12 cellular contexts compared by ENCODE assay signal in the genomic region with DNA sequence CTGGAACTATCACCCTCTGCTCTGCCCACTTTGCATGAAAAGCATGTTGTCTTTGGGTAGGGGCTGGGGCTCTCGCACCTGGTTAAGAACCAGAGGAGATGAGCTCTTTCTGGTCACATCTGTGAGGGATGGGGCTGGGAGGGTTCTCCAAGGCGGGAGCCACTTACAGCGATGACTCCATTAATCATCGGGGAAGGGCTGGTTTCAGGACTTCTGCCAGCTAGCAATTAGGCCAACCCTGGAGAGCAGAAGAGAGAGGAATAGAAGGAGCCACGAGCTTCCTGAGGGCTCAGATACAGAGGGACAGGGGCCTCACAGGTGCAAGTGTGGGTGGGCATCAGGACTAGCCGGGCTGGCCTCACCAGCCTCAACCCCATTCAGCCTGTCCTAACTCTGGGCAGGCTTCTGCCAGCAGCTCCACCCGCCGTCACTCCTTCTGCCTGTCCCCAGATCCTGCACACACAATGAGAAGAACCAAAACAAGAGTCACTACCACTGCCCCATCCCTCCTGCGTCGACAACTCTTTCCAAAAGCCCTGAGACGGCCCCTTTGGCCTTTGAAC. TPM values are rescaled to one million over a fixed set of nuclear protein-coding genes. Genes with fewer than 3 reads are reported as not detected.
DNase-seq lines count a peak whose midpoint lies in the region; ATAC-seq and TF ChIP-seq lines count a peak whose summit lies in the region.
"Had no signal": no experiment of that assay in that cellular context is flagged by ENCODE, and none has a peak within 500 bp of the region (broad histone marks: within the 10 kb centered on the region; RNA-seq: fewer than 3 reads in every experiment).

No MANE protein-coding gene starts in this region.

- H3K27ac Mint-ChIP-seq in neural crest cell (ENCODE audit: unreplicated experiment) (peak overlapping the region; percentile 28), immature natural killer cell (no peak overlapping the region)

- intact Hi-C loops in esophagus muscularis mucosa (cut with DNase I), result no loop called here

- peaks cover 29 to 38% (median 33%) of the 10 kb centered on the region in 4 donors for H3K36me3 ChIP-seq in esophagus muscularis mucosa

- no peaks in the 10 kb centered on the region for H3K9me3 ChIP-seq in esophagus muscularis mucosa
- H3K9me3 ChIP-seq: Caco-2, tibial nerve had no signal

- no peak for TF ChIP-seq EP300 in esophagus muscularis mucosa (IDR thresholded peaks at IDR 0.05)

- TF ChIP-seq CTCF in esophagus muscularis mucosa (IDR thresholded peaks at IDR 0.05) (no peak), neural crest cell (conservative IDR thresholded peaks at IDR 0.05) (no peak)

- ATAC-seq in left lobe of liver, result no peak

- H3K36me3 Mint-ChIP-seq in neural crest cell (ENCODE audit: low read depth) (no peaks in the 10 kb centered on the region), immature natural killer cell (no peaks in the 10 kb centered on the region)

- DNase-seq in AG20443 (ENCODE audit: low spot score) (peak; percentile 70), NCI-H1694 (lab: John Stamatoyannopoulos, UW) (peak; percentile 21), esophagus muscularis mucosa (ENCODE audit: extremely low spot score) (no peak), neural crest cell (ENCODE audit: low read depth, low spot score) (no peak), immature natural killer cell (no peak), activated T-cell treated with anti-CD3 and anti-CD28 coated beads for 4 hours (no peak), left lobe of liver (ENCODE audit: low spot score) (no peak), NAMALWA (ENCODE audit: low spot score) (no peak)
- DNase-seq: NCI-H524 treated with DMSO at 0.1 percent for 48 hours, T-helper 9 cell had no signal

- H3K4me1 ChIP-seq in esophagus muscularis mucosa, result peaks cover 72 to 76% (median 75%) of the 10 kb centered on the region in 4 donors

- H3K4me1 Mint-ChIP-seq in neural crest cell (peaks cover 13% of the 10 kb centered on the region), immature natural killer cell (no peaks in the 10 kb centered on the region)

- no peaks in the 10 kb centered on the region for H3K27me3 ChIP-seq in esophagus muscularis mucosa
- H3K27me3 ChIP-seq: tibial nerve had no signal

- H3K4me3 Mint-ChIP-seq in neural crest cell (no peak overlapping the region), immature natural killer cell (no peak overlapping the region)

- no peak overlapping the region for H3K4me3 ChIP-seq in esophagus muscularis mucosa
- H3K4me3 ChIP-seq: tibial nerve had no signal

- H3K9me3 Mint-ChIP-seq in neural crest cell, result no peaks in the 10 kb centered on the region
- no peaks in the 10 kb centered on the region for H3K9me3 Mint-ChIP-seq in immature natural killer cell

- peak overlapping the region; percentile 84 to 90 (median 88) for H3K27ac ChIP-seq in esophagus muscularis mucosa (replicated peaks in 1 of 4)

- no peak for TF ChIP-seq POLR2A in esophagus muscularis mucosa (IDR thresholded peaks at IDR 0.05; ENCODE audit: low read depth)

- no peaks in the 10 kb centered on the region for H3K27me3 Mint-ChIP-seq in neural crest cell (ENCODE audit: low read depth)
- peaks cover 1 to 2% (median 2%) of the 10 kb centered on the region in 3 donors for H3K27me3 Mint-ChIP-seq in immature natural killer cell (ENCODE audit: low read depth in 3 of 3)

- WGBS in esophagus muscularis mucosa, result 48% methylated on average over 9 of the region's 11 CpGs

RNA-seq across cellular contexts. Expression of a gene that starts 8.4 kb away (rescaled TPM):
- total RNA-seq in esophagus muscularis mucosa (100 to 1,000 TPM; 362 to 578 (median 513) TPM), neural crest cell (0.48 and 1.4 TPM in 2 replicates), left lobe of liver (16.6 TPM)
- polyA plus RNA-seq in immature natural killer cell, result under 1 TPM in 1 of 3 donors, not detected in 2; 0.08 TPM

RNA-seq across cellular contexts. Expression of a gene that starts 43.7 kb away (rescaled TPM):
- total RNA-seq in esophagus muscularis mucosa (not detected), neural crest cell (0.84 TPM in 1 of 2 replicates, not detected in the other), left lobe of liver (0.83 TPM)
- not detected for polyA plus RNA-seq in immature natural killer cell
- total RNA-seq: Caco-2, tibial nerve had no signal

Comparison
In these comparisons a context has a peak if more than half of its experiments do, and no peak if none do; other contexts are left out.
1. DNase-seq: peak in AG20443 (single experiment) and NCI-H1694 (single experiment); none in esophagus muscularis mucosa (single experiment), neural crest cell (single experiment), immature natural killer cell (0 of 3), activated T-cell treated with anti-CD3 and anti-CD28 coated beads for 4 hours (single experiment), left lobe of liver (single experiment) and NAMALWA (single experiment).
2. RNA of a gene that starts 8.4 kb away (total RNA-seq): 362 to 578 TPM in esophagus muscularis mucosa; 16.6 TPM in left lobe of liver (single experiment) and 0.48 to 1.4 TPM in neural crest cell; every median in the first group is over 10 times any median in the second.